1 cellular context compared by ENCODE assay signal in the genomic region with DNA sequence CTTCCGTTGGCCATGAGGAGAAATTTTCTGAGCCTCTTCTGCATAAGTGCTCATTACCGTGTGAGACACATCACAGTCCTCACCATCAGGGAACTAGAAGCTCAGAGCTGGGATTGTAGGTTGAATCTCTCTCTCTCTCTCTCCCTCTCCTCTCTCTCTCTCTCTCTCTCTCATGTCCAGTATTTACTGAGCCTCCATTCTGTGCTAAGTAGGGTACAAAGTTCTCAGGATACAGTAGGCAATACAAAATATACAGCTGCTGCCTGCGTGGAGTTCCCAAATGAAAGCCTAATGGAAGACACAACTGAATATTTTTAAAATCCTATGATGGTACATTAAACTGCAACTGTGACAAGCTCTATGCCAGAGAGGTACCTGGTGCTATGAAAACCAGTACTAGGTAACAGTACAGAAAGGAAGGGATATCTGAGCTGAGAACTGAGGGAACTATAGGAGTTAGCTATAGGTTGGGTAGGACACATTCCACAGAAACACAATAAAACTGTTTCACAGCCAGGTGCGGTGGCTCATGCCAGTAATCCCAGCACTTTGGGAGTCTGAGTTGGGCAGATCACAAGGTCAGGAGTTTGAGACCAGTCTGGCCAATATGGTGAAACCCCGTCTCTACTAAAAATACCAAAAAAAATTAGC.
TF ChIP-seq lines count a peak whose summit lies in the region.

No MANE protein-coding gene starts in this region.

TF ChIP-seq in HepG2, 621 proteins besides CTCF, POLR2A, EP300 and RAD21 (continued from another document and continues in another):
- peak in 1 of 2 experiments; percentile 16; a peak in 1 of 4 replicates for TF ChIP-seq REST (IDR thresholded peaks at IDR 0.05; ENCODE audit: borderline replicate concordance in 1 of 2, low read depth in 1 of 2, low read length in 2 of 2)
- TF ChIP-seq, protein P1, sequence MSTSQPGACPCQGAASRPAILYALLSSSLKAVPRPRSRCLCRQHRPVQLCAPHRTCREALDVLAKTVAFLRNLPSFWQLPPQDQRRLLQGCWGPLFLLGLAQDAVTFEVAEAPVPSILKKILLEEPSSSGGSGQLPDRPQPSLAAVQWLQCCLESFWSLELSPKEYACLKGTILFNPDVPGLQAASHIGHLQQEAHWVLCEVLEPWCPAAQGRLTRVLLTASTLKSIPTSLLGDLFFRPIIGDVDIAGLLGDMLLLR (CRISPR knock-in tag; IDR thresholded peaks at IDR 0.05), result no peak
- TF ChIP-seq ZNF713 (CRISPR knock-in tag; IDR thresholded peaks at IDR 0.05), result no peak
- no peak for TF ChIP-seq THRA (CRISPR knock-in tag; IDR thresholded peaks at IDR 0.05; ENCODE audit: borderline replicate concordance)
- no peak for TF ChIP-seq ZNF781 (CRISPR knock-in tag; IDR thresholded peaks at IDR 0.05; ENCODE audit: borderline replicate concordance, not compliant biosample characterization)
- no peak for TF ChIP-seq IKZF4 (CRISPR knock-in tag; IDR thresholded peaks at IDR 0.05; ENCODE audit: borderline replicate concordance, low read depth, not compliant biosample characterization)
- TF ChIP-seq AHR (CRISPR knock-in tag; IDR thresholded peaks at IDR 0.05), result no peak
- peak; percentile 64; the same call in 1 of the 2 replicates for TF ChIP-seq ZSCAN9 (CRISPR knock-in tag; IDR thresholded peaks at IDR 0.05; ENCODE audit: borderline replicate concordance)
- TF ChIP-seq ZNF230 (CRISPR knock-in tag; IDR thresholded peaks at IDR 0.05), result no peak
- TF ChIP-seq ADNP (CRISPR knock-in tag; IDR thresholded peaks at IDR 0.05), result no peak
- TF ChIP-seq FOSL2 (CRISPR knock-in tag; IDR thresholded peaks at IDR 0.05), result no peak
- TF ChIP-seq ZC3H13 (CRISPR knock-in tag; IDR thresholded peaks at IDR 0.05), result no peak
- TF ChIP-seq FOXP4 (CRISPR knock-in tag; IDR thresholded peaks at IDR 0.05), result peak; percentile 69
- TF ChIP-seq ZBTB49 (CRISPR knock-in tag; IDR thresholded peaks at IDR 0.05; ENCODE audit: borderline replicate concordance), result no peak
- 0 out of 2 replicates have a peak, but pooled peaks have one; percentile 39 for TF ChIP-seq TARDBP (CRISPR knock-in tag; IDR thresholded peaks at IDR 0.05)
- TF ChIP-seq RFXANK (CRISPR knock-in tag; IDR thresholded peaks at IDR 0.05), result no peak
- no peak for TF ChIP-seq CREB3 (CRISPR knock-in tag; IDR thresholded peaks at IDR 0.05)
- TF ChIP-seq ZC3H4 (CRISPR knock-in tag; IDR thresholded peaks at IDR 0.05; ENCODE audit: borderline replicate concordance), result no peak
- TF ChIP-seq, protein P2, sequence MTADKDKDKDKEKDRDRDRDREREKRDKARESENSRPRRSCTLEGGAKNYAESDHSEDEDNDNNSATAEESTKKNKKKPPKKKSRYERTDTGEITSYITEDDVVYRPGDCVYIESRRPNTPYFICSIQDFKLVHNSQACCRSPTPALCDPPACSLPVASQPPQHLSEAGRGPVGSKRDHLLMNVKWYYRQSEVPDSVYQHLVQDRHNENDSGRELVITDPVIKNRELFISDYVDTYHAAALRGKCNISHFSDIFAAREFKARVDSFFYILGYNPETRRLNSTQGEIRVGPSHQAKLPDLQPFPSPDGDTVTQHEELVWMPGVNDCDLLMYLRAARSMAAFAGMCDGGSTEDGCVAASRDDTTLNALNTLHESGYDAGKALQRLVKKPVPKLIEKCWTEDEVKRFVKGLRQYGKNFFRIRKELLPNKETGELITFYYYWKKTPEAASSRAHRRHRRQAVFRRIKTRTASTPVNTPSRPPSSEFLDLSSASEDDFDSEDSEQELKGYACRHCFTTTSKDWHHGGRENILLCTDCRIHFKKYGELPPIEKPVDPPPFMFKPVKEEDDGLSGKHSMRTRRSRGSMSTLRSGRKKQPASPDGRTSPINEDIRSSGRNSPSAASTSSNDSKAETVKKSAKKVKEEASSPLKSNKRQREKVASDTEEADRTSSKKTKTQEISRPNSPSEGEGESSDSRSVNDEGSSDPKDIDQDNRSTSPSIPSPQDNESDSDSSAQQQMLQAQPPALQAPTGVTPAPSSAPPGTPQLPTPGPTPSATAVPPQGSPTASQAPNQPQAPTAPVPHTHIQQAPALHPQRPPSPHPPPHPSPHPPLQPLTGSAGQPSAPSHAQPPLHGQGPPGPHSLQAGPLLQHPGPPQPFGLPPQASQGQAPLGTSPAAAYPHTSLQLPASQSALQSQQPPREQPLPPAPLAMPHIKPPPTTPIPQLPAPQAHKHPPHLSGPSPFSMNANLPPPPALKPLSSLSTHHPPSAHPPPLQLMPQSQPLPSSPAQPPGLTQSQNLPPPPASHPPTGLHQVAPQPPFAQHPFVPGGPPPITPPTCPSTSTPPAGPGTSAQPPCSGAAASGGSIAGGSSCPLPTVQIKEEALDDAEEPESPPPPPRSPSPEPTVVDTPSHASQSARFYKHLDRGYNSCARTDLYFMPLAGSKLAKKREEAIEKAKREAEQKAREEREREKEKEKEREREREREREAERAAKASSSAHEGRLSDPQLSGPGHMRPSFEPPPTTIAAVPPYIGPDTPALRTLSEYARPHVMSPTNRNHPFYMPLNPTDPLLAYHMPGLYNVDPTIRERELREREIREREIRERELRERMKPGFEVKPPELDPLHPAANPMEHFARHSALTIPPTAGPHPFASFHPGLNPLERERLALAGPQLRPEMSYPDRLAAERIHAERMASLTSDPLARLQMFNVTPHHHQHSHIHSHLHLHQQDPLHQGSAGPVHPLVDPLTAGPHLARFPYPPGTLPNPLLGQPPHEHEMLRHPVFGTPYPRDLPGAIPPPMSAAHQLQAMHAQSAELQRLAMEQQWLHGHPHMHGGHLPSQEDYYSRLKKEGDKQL (CRISPR knock-in tag; IDR thresholded peaks at IDR 0.05; ENCODE audit: low read depth), result 0 out of 2 replicates have a peak, but pooled peaks have one; percentile 45
- TF ChIP-seq ZNF343 (CRISPR knock-in tag; IDR thresholded peaks at IDR 0.05), result no peak
- 0 out of 2 replicates have a peak, but pooled peaks have one; percentile 25 for TF ChIP-seq FOXK1 (CRISPR knock-in tag; IDR thresholded peaks at IDR 0.05; ENCODE audit: borderline replicate concordance, low read depth)
- no peak for TF ChIP-seq RARA (CRISPR knock-in tag; IDR thresholded peaks at IDR 0.05)
- TF ChIP-seq PAX8 (CRISPR knock-in tag; IDR thresholded peaks at IDR 0.05; ENCODE audit: borderline replicate concordance), result no peak
- TF ChIP-seq GATA4 (IDR thresholded peaks at IDR 0.05; ENCODE audit: borderline replicate concordance, low read depth), result no peak
- TF ChIP-seq ELF1 (CRISPR knock-in tag; IDR thresholded peaks at IDR 0.05), result no peak
- TF ChIP-seq TAF1 (CRISPR knock-in tag; IDR thresholded peaks at IDR 0.05), result no peak
- TF ChIP-seq MTA3 (CRISPR knock-in tag; IDR thresholded peaks at IDR 0.05), result no peak
- no peak for TF ChIP-seq REPIN1 (CRISPR knock-in tag; IDR thresholded peaks at IDR 0.05; ENCODE audit: borderline replicate concordance, low read depth)
- TF ChIP-seq ZKSCAN5 (CRISPR knock-in tag; IDR thresholded peaks at IDR 0.05), result no peak
- TF ChIP-seq, protein P3, sequence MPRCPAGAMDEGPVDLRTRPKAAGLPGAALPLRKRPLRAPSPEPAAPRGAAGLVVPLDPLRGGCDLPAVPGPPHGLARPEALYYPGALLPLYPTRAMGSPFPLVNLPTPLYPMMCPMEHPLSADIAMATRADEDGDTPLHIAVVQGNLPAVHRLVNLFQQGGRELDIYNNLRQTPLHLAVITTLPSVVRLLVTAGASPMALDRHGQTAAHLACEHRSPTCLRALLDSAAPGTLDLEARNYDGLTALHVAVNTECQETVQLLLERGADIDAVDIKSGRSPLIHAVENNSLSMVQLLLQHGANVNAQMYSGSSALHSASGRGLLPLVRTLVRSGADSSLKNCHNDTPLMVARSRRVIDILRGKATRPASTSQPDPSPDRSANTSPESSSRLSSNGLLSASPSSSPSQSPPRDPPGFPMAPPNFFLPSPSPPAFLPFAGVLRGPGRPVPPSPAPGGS (CRISPR knock-in tag; IDR thresholded peaks at IDR 0.05), result no peak
- no peak for TF ChIP-seq MATR3 (CRISPR knock-in tag; IDR thresholded peaks at IDR 0.05)
- no peak for TF ChIP-seq ZNF850 (CRISPR knock-in tag; conservative IDR thresholded peaks at IDR 0.05)
- no peak for TF ChIP-seq RCOR2 (CRISPR knock-in tag; IDR thresholded peaks at IDR 0.05)
- TF ChIP-seq SAP130 (CRISPR knock-in tag; IDR thresholded peaks at IDR 0.05; ENCODE audit: low read depth), result peak; percentile 67
- no peak for TF ChIP-seq ZNF512 (CRISPR knock-in tag; IDR thresholded peaks at IDR 0.05)
- TF ChIP-seq ASH2L (IDR thresholded peaks at IDR 0.05; ENCODE audit: insufficient read length, low read depth, low read length), result peak; percentile 62
- no peak for TF ChIP-seq SSRP1 (CRISPR knock-in tag; IDR thresholded peaks at IDR 0.05)
